1 cellular context compared by ENCODE assay signal in genomic region chr7:128100949-128101713, GRCh38.
TF ChIP-seq lines count a peak whose summit lies in the region.

No MANE protein-coding gene starts in this region.

TF ChIP-seq in HepG2, 621 proteins besides CTCF, POLR2A, EP300 and RAD21 (continued from another document and continues in another):
- TF ChIP-seq DZIP1 (CRISPR knock-in tag; IDR thresholded peaks at IDR 0.05) (no peak), KDM2A (CRISPR knock-in tag; IDR thresholded peaks at IDR 0.05; ENCODE audit: borderline replicate concordance, low read depth) (peak; percentile 82; the same call in 1 of the 2 replicates), HNF4A (CRISPR knock-in tag; IDR thresholded peaks at IDR 0.05) (peak; percentile 27; the same call in 1 of the 2 replicates), ARID4A (CRISPR knock-in tag; IDR thresholded peaks at IDR 0.05; ENCODE audit: borderline replicate concordance) (no peak), SKI (IDR thresholded peaks at IDR 0.05; ENCODE audit: partially characterized antibody) (no peak), ZNF776 (CRISPR knock-in tag; IDR thresholded peaks at IDR 0.05) (no peak), NCOA5 (CRISPR knock-in tag; IDR thresholded peaks at IDR 0.05) (no peak), ATF2 (CRISPR knock-in tag; IDR thresholded peaks at IDR 0.05) (no peak), STAT5B (CRISPR knock-in tag; IDR thresholded peaks at IDR 0.05) (no peak), MATR3 (CRISPR knock-in tag; IDR thresholded peaks at IDR 0.05) (no peak), JDP2 (CRISPR knock-in tag; IDR thresholded peaks at IDR 0.05; ENCODE audit: borderline replicate concordance) (no peak), ZBTB44 (CRISPR knock-in tag; IDR thresholded peaks at IDR 0.05) (no peak), ZNF354B (CRISPR knock-in tag; IDR thresholded peaks at IDR 0.05) (no peak), KLF12 (CRISPR knock-in tag; IDR thresholded peaks at IDR 0.05; ENCODE audit: borderline replicate concordance) (no peak), RBM22 (optimal IDR thresholded peaks at IDR 0.05; ENCODE audit: low read length) (peak; percentile 85), RELA (CRISPR knock-in tag; IDR thresholded peaks at IDR 0.05) (no peak), ZNF572 (CRISPR knock-in tag; IDR thresholded peaks at IDR 0.05) (0 out of 2 replicates have a peak, but pooled peaks have one; percentile 45), ZFP91 (CRISPR knock-in tag; IDR thresholded peaks at IDR 0.05; ENCODE audit: borderline replicate concordance) (peak; percentile 32; the same call in 1 of the 2 replicates), ZSCAN22 (CRISPR knock-in tag; IDR thresholded peaks at IDR 0.05) (no peak), MED1 (CRISPR knock-in tag; IDR thresholded peaks at IDR 0.05) (no peak), IKZF5 (CRISPR knock-in tag; IDR thresholded peaks at IDR 0.05) (no peak), NAIF1 (CRISPR knock-in tag; IDR thresholded peaks at IDR 0.05; ENCODE audit: borderline replicate concordance) (no peak), MLXIP (CRISPR knock-in tag; IDR thresholded peaks at IDR 0.05; ENCODE audit: borderline replicate concordance) (no peak), ZNF780A (CRISPR knock-in tag; IDR thresholded peaks at IDR 0.05) (no peak), NR0B2 (CRISPR knock-in tag; IDR thresholded peaks at IDR 0.05) (no peak), KLF6 (CRISPR knock-in tag; IDR thresholded peaks at IDR 0.05) (no peak), E2F2 (CRISPR knock-in tag; IDR thresholded peaks at IDR 0.05; ENCODE audit: borderline replicate concordance) (no peak), ZFX (CRISPR knock-in tag; IDR thresholded peaks at IDR 0.05; ENCODE audit: low read depth) (no peak), PITX1 (CRISPR knock-in tag; IDR thresholded peaks at IDR 0.05) (no peak), TARDBP (CRISPR knock-in tag; IDR thresholded peaks at IDR 0.05) (no peak), IRF2 (CRISPR knock-in tag; IDR thresholded peaks at IDR 0.05) (no peak), ZNF543 (CRISPR knock-in tag; IDR thresholded peaks at IDR 0.05) (no peak), CBX2 (IDR thresholded peaks at IDR 0.05; ENCODE audit: low read depth, low read length) (no peak), CBX2 (CRISPR knock-in tag; IDR thresholded peaks at IDR 0.05; ENCODE audit: low read depth) (no peak), GABPA (IDR thresholded peaks at IDR 0.05; ENCODE audit: low read depth, low read length) (no peak), GABPA (CRISPR knock-in tag; IDR thresholded peaks at IDR 0.05; ENCODE audit: low read depth) (no peak), MAX (IDR thresholded peaks at IDR 0.05) (no peak), ZBTB4 (CRISPR knock-in tag; IDR thresholded peaks at IDR 0.05; ENCODE audit: borderline replicate concordance) (no peak), ZNF317 (CRISPR knock-in tag; IDR thresholded peaks at IDR 0.05) (no peak)
